In the genomic region with DNA sequence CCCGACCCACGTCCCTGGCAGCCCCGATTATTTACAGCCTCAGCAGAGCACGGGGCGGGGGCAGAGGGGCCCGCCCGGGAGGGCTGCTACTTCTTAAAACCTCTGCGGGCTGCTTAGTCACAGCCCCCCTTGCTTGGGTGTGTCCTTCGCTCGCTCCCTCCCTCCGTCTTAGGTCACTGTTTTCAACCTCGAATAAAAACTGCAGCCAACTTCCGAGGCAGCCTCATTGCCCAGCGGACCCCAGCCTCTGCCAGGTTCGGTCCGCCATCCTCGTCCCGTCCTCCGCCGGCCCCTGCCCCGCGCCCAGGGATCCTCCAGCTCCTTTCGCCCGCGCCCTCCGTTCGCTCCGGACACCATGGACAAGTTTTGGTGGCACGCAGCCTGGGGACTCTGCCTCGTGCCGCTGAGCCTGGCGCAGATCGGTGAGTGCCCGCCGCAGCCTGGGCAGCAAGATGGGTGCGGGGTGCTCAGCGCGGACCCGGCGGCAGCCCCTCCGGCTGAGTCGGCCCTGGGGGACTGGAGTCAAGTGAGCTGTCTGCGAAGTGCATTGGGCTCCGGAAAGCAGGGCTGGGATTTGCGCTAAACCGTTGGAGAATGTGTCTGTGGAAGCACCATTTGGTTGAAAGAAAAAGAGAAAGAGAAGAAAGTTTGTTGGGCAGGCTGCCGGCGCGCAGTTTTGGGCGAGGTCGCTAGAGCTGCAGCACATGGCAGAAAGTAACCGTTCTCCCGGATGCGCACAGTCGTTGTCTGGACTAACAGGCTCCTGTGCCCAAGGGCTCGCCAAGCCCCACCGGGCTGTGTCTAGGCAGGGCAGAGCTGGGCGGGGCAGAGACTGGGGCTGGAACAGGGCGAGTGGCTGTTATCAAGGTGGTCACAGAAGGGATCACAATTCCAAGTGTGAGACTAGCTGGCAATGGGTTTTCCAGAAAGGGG, we compare ENCODE assay signal across 8 cellular contexts. TPM values are rescaled to one million over a fixed set of nuclear protein-coding genes. Genes with fewer than 3 reads are reported as not detected.
DNase-seq lines count a peak whose midpoint lies in the region; ATAC-seq and TF ChIP-seq lines count a peak whose summit lies in the region.

A gene (plus strand): TSS at position 223 of the 933 bp plus-strand sequence. CDS start 133 bp downstream, at position 356.

- intact Hi-C loops in Caco-2 (cut with micrococcal nuclease; ENCODE audit: unreplicated experiment): loop anchor here (5.0 kb wide), 1 partner anchor 212 kb away; no protein-coding TSS in a partner anchor
- intact Hi-C loops in dendritic cell treated with granulocyte-macrophage colony-stimulating factor and Interleukin-4, amounts not matched to agents 40 ng/mL and 50 ng/mL, for 4 days (cut with micrococcal nuclease): loop anchor here (2.0 kb wide), 1 partner anchor 56 kb away; no protein-coding TSS in a partner anchor
- intact Hi-C loops in lower leg skin (cut with DNase I; ENCODE audit: low total_unique reads): no loop called here

- no peaks in the 10 kb centered on the region for H3K36me3 Mint-ChIP-seq in Caco-2 (ENCODE audit: insufficient read depth, unreplicated experiment)
- peaks cover 54% of the 10 kb centered on the region for H3K36me3 Mint-ChIP-seq in dendritic cell treated with granulocyte-macrophage colony-stimulating factor and Interleukin-4, amounts not matched to agents 40 ng/mL and 50 ng/mL, for 4 days (ENCODE audit: low read depth)

- peak in 1 of 2 donors; percentile 72 for TF ChIP-seq POLR2A in lower leg skin (IDR thresholded peaks at IDR 0.05)

- CTCF ChIA-PET in Caco-2 (lab: Charles Lee): interaction anchor here (1.1 kb wide), 1 partner anchor 211 kb away, joined by 3 read pairs; no protein-coding TSS in a partner anchor

- H2AFZ ChIP-seq in MM.1S (ENCODE audit: low read length): peak within 1 kb of the TSS; percentile 77

- H3K9ac ChIP-seq in MM.1S (ENCODE audit: low read length): peak within 1 kb of the TSS; percentile 97

- no peaks in the 10 kb centered on the region for H3K9me2 ChIP-seq in MM.1S (replicated peaks; ENCODE audit: insufficient read depth, low read length)

- H3K4me2 ChIP-seq in MM.1S (ENCODE audit: low read depth, low read length): peak within 1 kb of the TSS; percentile 95

- no peaks in the 10 kb centered on the region for H3K4me1 Mint-ChIP-seq in Caco-2 (ENCODE audit: low read depth, unreplicated experiment)
- peaks cover 54% of the 10 kb centered on the region for H3K4me1 Mint-ChIP-seq in dendritic cell treated with granulocyte-macrophage colony-stimulating factor and Interleukin-4, amounts not matched to agents 40 ng/mL and 50 ng/mL, for 4 days (ENCODE audit: low read depth)

- H3K9me3 Mint-ChIP-seq in Caco-2 (ENCODE audit: unreplicated experiment): no peaks in the 10 kb centered on the region
- no peaks in the 10 kb centered on the region for H3K9me3 Mint-ChIP-seq in dendritic cell treated with granulocyte-macrophage colony-stimulating factor and Interleukin-4, amounts not matched to agents 40 ng/mL and 50 ng/mL, for 4 days

- ATAC-seq in GM21528 (IDR thresholded peaks at IDR 0.05; ENCODE audit: low FRiP score, unreplicated experiment) (peak; percentile 37), HG03571 (IDR thresholded peaks at IDR 0.05; ENCODE audit: unreplicated experiment) (no peak)

- DNase-seq in Caco-2 (peak in 1 of 2 experiments; percentile 33), MM.1S (peak; percentile 74), lower leg skin (ENCODE audit: low spot score in 2 of 2) (peak; percentile 87 to 96)
- peak; percentile 78 for DNase-seq in activated CD4-positive, alpha-beta T cell treated with anti-CD3 and anti-CD28 coated beads for 48 hours
- DNase-seq in stimulated activated CD4-positive, alpha-beta T cell treated with anti-CD3 and anti-CD28 coated beads, TNF-alpha, amount 100 ng/mL, for 1 hour (ENCODE audit: low read depth in 3 of 3, low spot score in 1 of 3): peak; percentile 63 to 76 (median 64)

- TSS peak; percentile 45 for BruUV-seq in Caco-2 (replicated peaks; lab: Mats Ljungman, UMichigan)

- no peaks in the 10 kb centered on the region for H3K9me3 ChIP-seq in Caco-2
- no peaks in the 10 kb centered on the region for H3K9me3 ChIP-seq in MM.1S (replicated peaks; ENCODE audit: insufficient read depth, low read length)

- H3K27me3 ChIP-seq in Caco-2 (replicated peaks; ENCODE audit: control insufficient read depth, insufficient read depth, low read length): 0 out of 2 replicates have a peak, but pooled peaks cover 2% of the 10 kb centered on the region
- no peaks in the 10 kb centered on the region for H3K27me3 ChIP-seq in MM.1S (replicated peaks; ENCODE audit: insufficient read depth, low read length)

- POLR2A ChIA-PET in Caco-2 (lab: Charles Lee): no interaction called here

- H3K4me1 ChIP-seq in Caco-2 (peaks cover 5% of the 10 kb centered on the region; the same call in 1 of the 2 replicates), MM.1S (ENCODE audit: low read length) (peaks cover 33% of the 10 kb centered on the region)

- H3K79me2 ChIP-seq in MM.1S (ENCODE audit: low read length): peaks cover 58% of the 10 kb centered on the region

- H3K27me3 Mint-ChIP-seq in Caco-2 (ENCODE audit: insufficient read depth, unreplicated experiment): peaks cover 6% of the 10 kb centered on the region
- no peaks in the 10 kb centered on the region for H3K27me3 Mint-ChIP-seq in dendritic cell treated with granulocyte-macrophage colony-stimulating factor and Interleukin-4, amounts not matched to agents 40 ng/mL and 50 ng/mL, for 4 days

- H3K36me3 ChIP-seq in Caco-2 (ENCODE audit: control insufficient read depth, insufficient read depth, low read length) (no peaks in the 10 kb centered on the region), MM.1S (replicated peaks; ENCODE audit: insufficient read depth, low read length) (no peaks in the 10 kb centered on the region)

- H3F3A ChIP-seq in MM.1S (ENCODE audit: insufficient read depth, low read length): peaks cover 42% of the 10 kb centered on the region

- H3K27ac ChIP-seq in MM.1S (ENCODE audit: low read length): peak within 1 kb of the TSS; percentile 95

- TF ChIP-seq CTCF in Caco-2 (IDR thresholded peaks at IDR 0.05; ENCODE audit: insufficient read depth in 1 of 2, low read depth in 1 of 2, low read length in 1 of 2, severe bottlenecking in 1 of 2, unreplicated experiment in 1 of 2) (no peak), MM.1S (IDR thresholded peaks at IDR 0.05; ENCODE audit: low read length) (no peak), lower leg skin (IDR thresholded peaks at IDR 0.05) (no peak)

- H4K20me1 ChIP-seq in MM.1S (ENCODE audit: insufficient read depth, low read length): no peaks in the 10 kb centered on the region

- H3K4me3 ChIP-seq in Caco-2 (ENCODE audit: low read depth, low read length): peak within 1 kb of the TSS; percentile 79
- H3K4me3 ChIP-seq in MM.1S (ENCODE audit: low read length): peak within 1 kb of the TSS; percentile 88
- peak within 1 kb of the TSS; percentile 97 for H3K4me3 ChIP-seq in lower leg skin (ENCODE audit: low read depth, poor library complexity, severe bottlenecking)

- H3K4me3 Mint-ChIP-seq in Caco-2 (ENCODE audit: unreplicated experiment): peak within 1 kb of the TSS; percentile 53
- peak within 1 kb of the TSS; percentile 87 for H3K4me3 Mint-ChIP-seq in dendritic cell treated with granulocyte-macrophage colony-stimulating factor and Interleukin-4, amounts not matched to agents 40 ng/mL and 50 ng/mL, for 4 days

- peak within 1 kb of the TSS; percentile 16 for H3K27ac Mint-ChIP-seq in Caco-2 (ENCODE audit: unreplicated experiment)
- peak within 1 kb of the TSS; percentile 91 for H3K27ac Mint-ChIP-seq in dendritic cell treated with granulocyte-macrophage colony-stimulating factor and Interleukin-4, amounts not matched to agents 40 ng/mL and 50 ng/mL, for 4 days

- 0 to 1% methylated on average over 38 to 55 of the region's 59 CpGs for WGBS in lower leg skin, 2 donors

RNA-seq across cellular contexts. Expression of the gene that starts here (rescaled TPM):
- total RNA-seq in Caco-2 (2022) (50.4 and 61.4 TPM in 2 replicates), lower leg skin (1,000 to 10,000 TPM in 1 of 4 donors, 100 to 1,000 TPM in 3; 861 to 1,282 (median 914) TPM)

Comparison
In these comparisons a context has a peak if more than half of its experiments do, and no peak if none do; other contexts are left out.
1. RNA of the gene that starts here (total RNA-seq): 861 to 1,282 TPM in lower leg skin; 50.4 to 61.4 TPM in Caco-2; every median in the first group is over 10 times any median in the second.
2. Peak in every context shown above with its lines, with median percentiles within 50 percentile points of each other: H3K4me3 ChIP-seq.